Comparison of ENCODE assay signal across 15 cellular contexts in the genomic region with DNA sequence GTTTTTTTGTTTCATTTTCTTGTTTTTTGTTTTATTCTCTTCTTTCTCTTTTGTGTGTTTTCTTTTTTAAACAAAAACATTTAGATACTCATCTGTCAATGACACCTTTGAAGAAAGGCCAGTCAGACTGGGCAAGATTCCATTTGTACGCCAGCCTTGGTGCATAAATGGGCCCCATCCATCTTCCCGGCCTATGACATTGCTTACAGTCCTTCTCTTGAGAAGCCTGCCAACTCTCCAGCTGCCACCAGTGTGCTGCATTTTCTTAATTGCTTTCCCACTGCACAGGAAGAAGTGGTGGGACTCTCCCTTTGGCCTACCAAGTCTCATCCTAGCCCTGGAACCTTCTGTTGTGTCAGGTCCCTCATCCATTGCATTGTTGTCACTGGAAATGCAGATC. TPM values are rescaled to one million over a fixed set of nuclear protein-coding genes. Genes with fewer than 3 reads are reported as not detected.
"Had no signal": no experiment of that assay in that cellular context is flagged by ENCODE, and none has a peak within 500 bp of the region (broad histone marks: within the 10 kb centered on the region; RNA-seq: fewer than 3 reads in every experiment).

No MANE protein-coding gene starts in this region.

- DNase-seq: activated CD4-positive, alpha-beta memory T cell treated with anti-CD3 and anti-CD28 coated beads, Interleukin-2, amount 10 ng/mL, durations not matched to agents 7 days and 5 days; activated CD4-positive, alpha-beta T cell treated with anti-CD3 and anti-CD28 coated beads for 4 hours; activated gamma-delta T cell; activated T-cell treated with anti-CD3 and anti-CD28 coated beads, Interleukin-2, amount 50 U/mL, for 48 hours; amygdala; brain microvascular endothelial cell; effector memory CD4-positive, alpha-beta T cell; left lung; nephron progenitor cell; occipital lobe; right cardiac atrium; upper lobe of left lung had no signal

- H3K27me3 ChIP-seq: brain microvascular endothelial cell, left lung, suprapubic skin, upper lobe of left lung had no signal

- H3K36me3 ChIP-seq: brain microvascular endothelial cell, left lung, suprapubic skin, upper lobe of left lung had no signal

- H3K27ac ChIP-seq: brain microvascular endothelial cell, left lung, suprapubic skin, upper lobe of left lung had no signal

- H3K4me3 ChIP-seq: left lung, suprapubic skin, upper lobe of left lung had no signal

- ATAC-seq: right cardiac atrium had no signal

- H3K9me3 ChIP-seq: left lung, suprapubic skin, upper lobe of left lung had no signal

- H3K4me1 ChIP-seq: left lung, suprapubic skin, upper lobe of left lung had no signal

RNA-seq across cellular contexts. Expression of a gene that starts 25.6 kb away (rescaled TPM):
- total RNA-seq: activated CD4-positive, alpha-beta memory T cell treated with anti-CD3 and anti-CD28 coated beads, Interleukin-2, amount 10 ng/mL, durations not matched to agents 7 days and 5 days; left lung; occipital lobe; progenitor cell of endocrine pancreas; right cardiac atrium; suprapubic skin; upper lobe of left lung had no signal
- polyA plus RNA-seq: keratinocyte, right cardiac atrium had no signal
